8 cellular contexts compared by ENCODE assay signal in the genomic region with DNA sequence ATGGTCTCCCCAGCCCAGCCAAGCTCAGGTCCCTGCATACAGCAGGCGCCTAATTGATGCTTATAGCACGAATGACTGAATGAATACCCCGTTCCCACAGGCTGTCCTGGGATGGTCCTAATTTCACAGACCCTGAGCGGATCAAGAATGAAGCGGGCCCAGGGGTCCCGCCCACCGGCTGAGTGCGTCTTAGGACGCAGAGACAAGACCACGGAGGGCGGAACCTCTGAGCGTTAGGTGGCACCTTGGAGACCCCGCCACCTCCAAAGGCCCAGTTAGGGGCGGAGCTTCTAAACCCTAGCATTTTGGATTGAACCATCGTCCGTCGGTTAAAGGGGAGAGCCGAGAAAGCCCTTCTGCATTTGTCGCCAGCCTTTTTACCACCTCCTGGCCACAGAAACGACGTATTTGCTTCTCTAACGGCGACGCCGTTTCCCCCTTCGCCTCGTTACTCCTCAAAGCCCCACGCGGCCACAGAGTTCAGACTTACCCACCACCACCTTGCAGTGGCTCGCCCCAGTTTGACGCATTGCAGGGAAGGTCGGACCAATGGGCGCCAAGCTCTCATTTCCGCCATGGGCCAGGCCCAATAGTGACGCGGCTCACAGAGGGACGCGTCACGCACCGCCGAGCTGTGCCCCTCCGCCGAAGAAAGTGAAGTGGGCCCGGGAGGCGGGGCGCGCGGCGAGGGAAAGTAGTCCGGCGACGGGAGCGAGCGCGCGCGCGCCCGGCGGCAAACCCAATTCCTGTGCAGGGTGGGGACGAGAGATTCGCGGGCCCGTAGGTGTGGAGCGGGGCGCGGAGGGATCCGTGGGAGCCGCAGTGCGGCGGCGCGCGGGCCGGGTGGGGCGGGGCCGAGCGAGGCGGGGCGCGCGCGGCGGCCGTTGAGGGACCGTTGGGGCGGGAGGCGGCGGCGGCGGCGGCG. TPM values are rescaled to one million over a fixed set of nuclear protein-coding genes. Genes with fewer than 3 reads are reported as not detected.
A peak's percentile ranks its signal among the peaks of the same experiment; 100 is the strongest.
DNase-seq lines count a peak whose midpoint lies in the region; ATAC-seq and TF ChIP-seq lines count a peak whose summit lies in the region.

No MANE protein-coding gene starts in this region.

- no peaks in the 10 kb centered on the region for H4K20me1 ChIP-seq in fibroblast of lung (ENCODE audit: control insufficient read depth, extremely low read depth, insufficient read depth, low read length)

- DNase-seq in DMS79 treated with DMSO at 0.1 percent for 48 hours (lab: John Stamatoyannopoulos, UW) (peak; percentile 93), KG1 (lab: John Stamatoyannopoulos, UW) (peak; percentile 99), fibroblast of lung (ENCODE audit: low read depth in 2 of 2) (peak; percentile 97 to 99), naive B cell (peak; percentile 97)
- peak; percentile 96 for DNase-seq in activated T-helper 1 cell treated with anti-CD3 and anti-CD28 coated beads, Interleukin-12 subunit alpha, Interleukin-12 subunit beta, Interleukin-2, Interleukin-4 antibody, amounts not matched to agents 30 ng/mL and 10 ng/mL and 1 ng/mL, durations not matched to agents 14 hours and 24 hours and 36 hours (ENCODE audit: low spot score)
- DNase-seq in stimulated activated effector memory CD8-positive, alpha-beta T cell treated with anti-CD3 and anti-CD28 coated beads, Interleukin-12 subunit alpha, Interleukin-12 subunit beta, amount 100 ng/mL, for 72 hours (ENCODE audit: low spot score in 2 of 2): peak; percentile 99 to 100

- no peaks in the 10 kb centered on the region for H3K27me3 ChIP-seq in fibroblast of lung (ENCODE audit: control insufficient read depth, insufficient read depth, low read length)

- peak; percentile 68 for ATAC-seq in GM21737 (IDR thresholded peaks at IDR 0.05; ENCODE audit: unreplicated experiment)
- peak; percentile 84 for ATAC-seq in naive B cell (ENCODE audit: low read depth in 2 of 2)
- ATAC-seq in stimulated activated effector memory CD8-positive, alpha-beta T cell treated with anti-CD3 and anti-CD28 coated beads, Interleukin-12 subunit alpha, Interleukin-12 subunit beta, amount 100 ng/mL, for 72 hours: peak; percentile 93

- peak overlapping the region; percentile 99 for H2AFZ ChIP-seq in fibroblast of lung (ENCODE audit: low read length)

- peaks cover 5% of the 10 kb centered on the region for H3K27me3 Mint-ChIP-seq in activated T-helper 1 cell treated with anti-CD3 and anti-CD28 coated beads, Interleukin-12 subunit alpha, Interleukin-12 subunit beta, Interleukin-2, Interleukin-4 antibody, amounts not matched to agents 30 ng/mL and 10 ng/mL and 1 ng/mL, durations not matched to agents 14 hours and 24 hours and 36 hours (ENCODE audit: insufficient read depth)
- no peaks in the 10 kb centered on the region for H3K27me3 Mint-ChIP-seq in naive B cell

- H3K4me1 ChIP-seq in fibroblast of lung (ENCODE audit: control insufficient read depth, extremely low read depth, insufficient read depth, low read length): peaks cover 12% of the 10 kb centered on the region

- H3K36me3 Mint-ChIP-seq in activated T-helper 1 cell treated with anti-CD3 and anti-CD28 coated beads, Interleukin-12 subunit alpha, Interleukin-12 subunit beta, Interleukin-2, Interleukin-4 antibody, amounts not matched to agents 30 ng/mL and 10 ng/mL and 1 ng/mL, durations not matched to agents 14 hours and 24 hours and 36 hours (ENCODE audit: low read depth): peaks cover 25% of the 10 kb centered on the region
- H3K36me3 Mint-ChIP-seq in naive B cell: peaks cover 0 to 10% of the 10 kb centered on the region in 2 donors
- H3K36me3 Mint-ChIP-seq in stimulated activated effector memory CD8-positive, alpha-beta T cell treated with anti-CD3 and anti-CD28 coated beads, Interleukin-12 subunit alpha, Interleukin-12 subunit beta, amount 100 ng/mL, for 72 hours: peaks cover 38% of the 10 kb centered on the region

- H3K9ac ChIP-seq in fibroblast of lung (ENCODE audit: insufficient read depth, low read length): peak overlapping the region; percentile 100

- peak overlapping the region; percentile 81 for H3K4me2 ChIP-seq in fibroblast of lung (ENCODE audit: extremely low read depth, insufficient read depth, low read length)

- H3K9me3 Mint-ChIP-seq in activated T-helper 1 cell treated with anti-CD3 and anti-CD28 coated beads, Interleukin-12 subunit alpha, Interleukin-12 subunit beta, Interleukin-2, Interleukin-4 antibody, amounts not matched to agents 30 ng/mL and 10 ng/mL and 1 ng/mL, durations not matched to agents 14 hours and 24 hours and 36 hours: peaks cover 27% of the 10 kb centered on the region
- H3K9me3 Mint-ChIP-seq in naive B cell: peaks cover 6 to 18% (median 15%) of the 10 kb centered on the region in 7 donors
- H3K9me3 Mint-ChIP-seq in stimulated activated effector memory CD8-positive, alpha-beta T cell treated with anti-CD3 and anti-CD28 coated beads, Interleukin-12 subunit alpha, Interleukin-12 subunit beta, amount 100 ng/mL, for 72 hours: peaks cover 7% of the 10 kb centered on the region

- H3K36me3 ChIP-seq in fibroblast of lung (ENCODE audit: control insufficient read depth, insufficient read depth, low read length): peaks cover under 1% of the 10 kb centered on the region

- peaks cover 19% of the 10 kb centered on the region for H3K4me1 Mint-ChIP-seq in activated T-helper 1 cell treated with anti-CD3 and anti-CD28 coated beads, Interleukin-12 subunit alpha, Interleukin-12 subunit beta, Interleukin-2, Interleukin-4 antibody, amounts not matched to agents 30 ng/mL and 10 ng/mL and 1 ng/mL, durations not matched to agents 14 hours and 24 hours and 36 hours (ENCODE audit: low read depth)
- peaks cover 23 to 37% (median 31%) of the 10 kb centered on the region in 3 donors for H3K4me1 Mint-ChIP-seq in naive B cell
- peaks cover 45% of the 10 kb centered on the region for H3K4me1 Mint-ChIP-seq in stimulated activated effector memory CD8-positive, alpha-beta T cell treated with anti-CD3 and anti-CD28 coated beads, Interleukin-12 subunit alpha, Interleukin-12 subunit beta, amount 100 ng/mL, for 72 hours

- H3K9me3 ChIP-seq in fibroblast of lung (ENCODE audit: control insufficient read depth, insufficient read depth, low read depth, low read length): no peaks in the 10 kb centered on the region

- TF ChIP-seq CTCF in fibroblast of lung (conservative IDR thresholded peaks at IDR 0.05 in 1 of 2, IDR thresholded peaks at IDR 0.05 in 1 of 2; ENCODE audit: low read depth in 1 of 2, low read length in 2 of 2): no peak

- H3K4me3 Mint-ChIP-seq in activated T-helper 1 cell treated with anti-CD3 and anti-CD28 coated beads, Interleukin-12 subunit alpha, Interleukin-12 subunit beta, Interleukin-2, Interleukin-4 antibody, amounts not matched to agents 30 ng/mL and 10 ng/mL and 1 ng/mL, durations not matched to agents 14 hours and 24 hours and 36 hours: peak overlapping the region; percentile 100
- H3K4me3 Mint-ChIP-seq in naive B cell: peak overlapping the region; percentile 95 to 100 (median 100)
- H3K4me3 Mint-ChIP-seq in stimulated activated effector memory CD8-positive, alpha-beta T cell treated with anti-CD3 and anti-CD28 coated beads, Interleukin-12 subunit alpha, Interleukin-12 subunit beta, amount 100 ng/mL, for 72 hours: peak overlapping the region; percentile 91

- H3K79me2 ChIP-seq in fibroblast of lung (ENCODE audit: control insufficient read depth, insufficient read depth, low read length): peaks cover 45% of the 10 kb centered on the region

- peak overlapping the region; percentile 100 for H3K27ac Mint-ChIP-seq in activated T-helper 1 cell treated with anti-CD3 and anti-CD28 coated beads, Interleukin-12 subunit alpha, Interleukin-12 subunit beta, Interleukin-2, Interleukin-4 antibody, amounts not matched to agents 30 ng/mL and 10 ng/mL and 1 ng/mL, durations not matched to agents 14 hours and 24 hours and 36 hours
- H3K27ac Mint-ChIP-seq in naive B cell: peak overlapping the region; percentile 100
- peak overlapping the region; percentile 100 for H3K27ac Mint-ChIP-seq in stimulated activated effector memory CD8-positive, alpha-beta T cell treated with anti-CD3 and anti-CD28 coated beads, Interleukin-12 subunit alpha, Interleukin-12 subunit beta, amount 100 ng/mL, for 72 hours

- H3K27ac ChIP-seq in fibroblast of lung (ENCODE audit: insufficient read depth, low read length): peak overlapping the region; percentile 100

- H3K4me3 ChIP-seq in fibroblast of lung (replicated peaks in 1 of 4; ENCODE audit: control extremely low read depth in 1 of 4, insufficient read depth in 1 of 4, low read depth in 3 of 4, low read length in 4 of 4): peak overlapping the region; percentile 78 to 100 (median 87)

- intact Hi-C loops in activated T-helper 1 cell treated with anti-CD3 and anti-CD28 coated beads, Interleukin-12 subunit alpha, Interleukin-12 subunit beta, Interleukin-2, Interleukin-4 antibody, amounts not matched to agents 30 ng/mL and 10 ng/mL and 1 ng/mL, durations not matched to agents 14 hours and 24 hours and 36 hours (cut with micrococcal nuclease): loop anchor here (1.0 to 5.0 kb wide), 6 partner anchors 34 to 512 kb away; partner anchors contain the start of genes AP2S1, DACT3, SLC1A5 and ZC3H4

RNA-seq across cellular contexts. Expression of gene CALM3, which starts 0.5 kb away (rescaled TPM):
- polyA plus RNA-seq in PFSK-1 (2012; ENCODE audit: insufficient read length, low read depth): 247 TPM
- total RNA-seq in activated T-helper 1 cell treated with anti-CD3 and anti-CD28 coated beads, Interleukin-12 subunit alpha, Interleukin-12 subunit beta, Interleukin-2, Interleukin-4 antibody, amounts not matched to agents 30 ng/mL and 10 ng/mL and 1 ng/mL, durations not matched to agents 14 hours and 24 hours and 36 hours: 568 and 578 TPM in 2 replicates
- 92.5 and 160 TPM in 2 replicates for total RNA-seq in fibroblast of lung
- 901 and 1,408 TPM in 2 replicates for polyA plus RNA-seq in fibroblast of lung
- polyA plus RNA-seq in fibroblast of lung (2012): 511 and 655 TPM in 2 replicates
- polyA minus RNA-seq in fibroblast of lung (ENCODE audit: low replicate concordance): 254 and 316 TPM in 2 replicates
- polyA plus RNA-seq in naive B cell (ENCODE audit: low read depth in 6 of 6): 100 to 1,000 TPM; 106 to 118 (median 112) TPM

RNA-seq across cellular contexts. Expression of gene PTGIR, which starts 24.2 kb away (rescaled TPM):
- 5.3 TPM for polyA plus RNA-seq in PFSK-1 (2012; ENCODE audit: insufficient read length, low read depth)
- 217 and 218 TPM in 2 replicates for total RNA-seq in activated T-helper 1 cell treated with anti-CD3 and anti-CD28 coated beads, Interleukin-12 subunit alpha, Interleukin-12 subunit beta, Interleukin-2, Interleukin-4 antibody, amounts not matched to agents 30 ng/mL and 10 ng/mL and 1 ng/mL, durations not matched to agents 14 hours and 24 hours and 36 hours
- total RNA-seq in fibroblast of lung: 10.3 and 16.5 TPM in 2 replicates
- polyA plus RNA-seq in fibroblast of lung (8.4 and 27.8 TPM in 2 replicates), naive B cell (ENCODE audit: low read depth in 6 of 6) (1 to 10 TPM in 5 of 6 donors, not detected in 1; 1.3 to 4.5 (median 1.9) TPM)
- 16.1 and 39.3 TPM in 2 replicates for polyA plus RNA-seq in fibroblast of lung (2012)
- polyA minus RNA-seq in fibroblast of lung (ENCODE audit: low replicate concordance): 7.5 and 23.6 TPM in 2 replicates

RNA-seq across cellular contexts. Expression of gene GNG8, which starts 35.3 kb away (rescaled TPM):
- 1.5 TPM for polyA plus RNA-seq in PFSK-1 (2012; ENCODE audit: insufficient read length, low read depth)
- 17.8 and 18.6 TPM in 2 replicates for total RNA-seq in activated T-helper 1 cell treated with anti-CD3 and anti-CD28 coated beads, Interleukin-12 subunit alpha, Interleukin-12 subunit beta, Interleukin-2, Interleukin-4 antibody, amounts not matched to agents 30 ng/mL and 10 ng/mL and 1 ng/mL, durations not matched to agents 14 hours and 24 hours and 36 hours
- not detected in 2 replicates for total RNA-seq in fibroblast of lung
- polyA plus RNA-seq in fibroblast of lung (not detected in 2 replicates), naive B cell (ENCODE audit: low read depth in 6 of 6) (10 to 100 TPM in 2 of 6 donors, not detected in 4; 14.1 to 16.1 TPM)
- not detected in 2 replicates for polyA plus RNA-seq in fibroblast of lung (2012)
- not detected in 2 replicates for polyA minus RNA-seq in fibroblast of lung (ENCODE audit: low replicate concordance)

Comparison
In these comparisons a context has a peak if more than half of its experiments do, and no peak if none do; other contexts are left out.
1. Peak in every context shown above with its lines: DNase-seq, ATAC-seq, H3K4me3 ChIP-seq and H3K27ac ChIP-seq.
2. RNA of gene PTGIR, which starts 24.2 kb away (total RNA-seq): 217 to 218 TPM in activated T-helper 1 cell treated with anti-CD3 and anti-CD28 coated beads, Interleukin-12 subunit alpha, Interleukin-12 subunit beta, Interleukin-2, Interleukin-4 antibody, amounts not matched to agents 30 ng/mL and 10 ng/mL and 1 ng/mL, durations not matched to agents 14 hours and 24 hours and 36 hours; 10.3 to 16.5 TPM in fibroblast of lung; every median in the first group is over 10 times any median in the second.
3. RNA of gene GNG8, which starts 35.3 kb away (total RNA-seq): 17.8 to 18.6 TPM in activated T-helper 1 cell treated with anti-CD3 and anti-CD28 coated beads, Interleukin-12 subunit alpha, Interleukin-12 subunit beta, Interleukin-2, Interleukin-4 antibody, amounts not matched to agents 30 ng/mL and 10 ng/mL and 1 ng/mL, durations not matched to agents 14 hours and 24 hours and 36 hours; not detected in fibroblast of lung; every median in the first group is over 10 times any median in the second.